Comparison of ENCODE assay signal across 8 cellular contexts in the genomic region with DNA sequence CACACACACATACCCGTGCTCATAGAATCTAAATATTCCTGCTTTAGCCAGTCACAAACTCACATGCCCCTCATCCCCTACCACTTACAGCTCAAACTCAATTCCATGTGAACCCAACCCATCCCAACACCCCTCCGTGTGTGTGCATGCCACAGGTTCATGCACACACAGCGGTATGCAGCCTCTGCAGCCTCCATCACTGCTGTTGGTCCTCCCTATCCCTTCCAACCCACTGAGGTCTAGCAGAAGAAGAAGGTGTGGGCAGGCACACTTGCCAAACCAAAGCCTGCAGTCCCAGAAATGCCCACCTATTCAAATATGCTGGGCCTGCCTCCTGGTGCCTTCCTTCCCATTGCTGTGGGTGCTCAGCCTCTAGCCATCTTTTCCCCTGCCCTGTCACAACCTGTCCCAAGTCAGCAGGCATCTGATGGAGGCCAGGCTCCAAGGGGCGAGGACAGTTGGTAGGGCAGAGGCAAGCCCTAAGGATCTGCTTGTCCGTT. TPM values are rescaled to one million over a fixed set of nuclear protein-coding genes. Genes with fewer than 3 reads are reported as not detected.
A peak's percentile ranks its signal among the peaks of the same experiment; 100 is the strongest.
DNase-seq lines count a peak whose midpoint lies in the region; ATAC-seq and TF ChIP-seq lines count a peak whose summit lies in the region.

No MANE protein-coding gene starts in this region.

- peaks cover 90% of the 10 kb centered on the region for H4K20me1 ChIP-seq in DND-41 (ENCODE audit: insufficient read depth, low read length)

- peaks cover 99% of the 10 kb centered on the region for H3K36me3 ChIP-seq in DND-41 (ENCODE audit: insufficient read depth, low read length)

- H3K4me3 Mint-ChIP-seq in central memory CD8-positive, alpha-beta T cell, result peak overlapping the region; percentile 66
- no peak overlapping the region for H3K4me3 Mint-ChIP-seq in osteocyte (ENCODE audit: unreplicated experiment)

- no peak; the same call in 2 of the 3 replicates for ATAC-seq in DND-41 (ENCODE audit: insufficient read depth, low read depth)
- ATAC-seq in HG03439 (IDR thresholded peaks at IDR 0.05; ENCODE audit: unreplicated experiment), result peak; percentile 5
- no peak for ATAC-seq in central memory CD8-positive, alpha-beta T cell (replicated peaks; ENCODE audit: extremely low read depth, poor library complexity, severe bottlenecking)
- no peak for ATAC-seq in GM21576 (IDR thresholded peaks at IDR 0.05; ENCODE audit: unreplicated experiment)

- peaks cover 81% of the 10 kb centered on the region for H3K4me1 Mint-ChIP-seq in central memory CD8-positive, alpha-beta T cell
- peaks cover 65% of the 10 kb centered on the region for H3K4me1 Mint-ChIP-seq in osteocyte (ENCODE audit: unreplicated experiment)

- no peaks in the 10 kb centered on the region for H3K27me3 Mint-ChIP-seq in central memory CD8-positive, alpha-beta T cell
- no peaks in the 10 kb centered on the region for H3K27me3 Mint-ChIP-seq in osteocyte (ENCODE audit: unreplicated experiment)

- no peak overlapping the region for H2AFZ ChIP-seq in DND-41 (ENCODE audit: low read depth, low read length)

- H3K4me2 ChIP-seq in DND-41 (ENCODE audit: insufficient read depth, low read length), result peak overlapping the region; percentile 13

- H3K4me3 ChIP-seq in DND-41 (ENCODE audit: low read depth in 1 of 2, low read length in 2 of 2), result no peak overlapping the region

- peaks cover 74% of the 10 kb centered on the region for H3K79me2 ChIP-seq in DND-41 (ENCODE audit: insufficient read depth, low read length)

- no peaks in the 10 kb centered on the region for H3K27me3 ChIP-seq in DND-41 (ENCODE audit: insufficient read depth, low read length, poor library complexity)

- H3K36me3 Mint-ChIP-seq in central memory CD8-positive, alpha-beta T cell (ENCODE audit: insufficient read depth), result peaks cover 58% of the 10 kb centered on the region
- peaks cover 54% of the 10 kb centered on the region for H3K36me3 Mint-ChIP-seq in osteocyte (ENCODE audit: unreplicated experiment)

- no peaks in the 10 kb centered on the region for H3K9me3 ChIP-seq in DND-41 (ENCODE audit: insufficient read depth, low read length, severe bottlenecking)

- H3K4me1 ChIP-seq in DND-41 (ENCODE audit: insufficient read depth, low read length), result peaks cover 47% of the 10 kb centered on the region

- H3K27ac ChIP-seq in DND-41 (ENCODE audit: low read length), result peak overlapping the region; percentile 57

- DNase-seq in DND-41, result no peak
- DNase-seq in central memory CD8-positive, alpha-beta T cell (ENCODE audit: low spot score in 2 of 2), result no peak
- DNase-seq in osteocyte (ENCODE audit: extremely low spot score, unreplicated experiment), result no peak
- DNase-seq in NCI-H2171 (lab: John Stamatoyannopoulos, UW), result no peak
- DNase-seq in GM03348 (ENCODE audit: low spot score), result no peak
- DNase-seq in mucosa of gallbladder (ENCODE audit: low spot score), result no peak

- TF ChIP-seq CTCF in DND-41 (IDR thresholded peaks at IDR 0.05; ENCODE audit: borderline replicate concordance, extremely low read depth, low read length, poor library complexity, severe bottlenecking), result no peak
- no peak for TF ChIP-seq CTCF in osteocyte (IDR thresholded peaks at IDR 0.05)

- peak overlapping the region; percentile 78 for H3K27ac Mint-ChIP-seq in central memory CD8-positive, alpha-beta T cell (ENCODE audit: low read depth)
- peak overlapping the region; percentile 63 for H3K27ac Mint-ChIP-seq in osteocyte (ENCODE audit: unreplicated experiment)

- H3K9me3 Mint-ChIP-seq in central memory CD8-positive, alpha-beta T cell, result no peaks in the 10 kb centered on the region
- no peaks in the 10 kb centered on the region for H3K9me3 Mint-ChIP-seq in osteocyte (ENCODE audit: unreplicated experiment)

- H3K9ac ChIP-seq in DND-41 (ENCODE audit: low read depth, low read length), result no peak overlapping the region

RNA-seq across cellular contexts. Expression of a gene that starts 26.2 kb away (rescaled TPM):
- 200 and 236 TPM in 2 replicates for total RNA-seq in osteocyte
- total RNA-seq in mucosa of gallbladder, result 142 TPM
